Comparison of ENCODE assay signal across 17 cellular contexts in genomic region chr1:162373072-162373427, GRCh38.
DNase-seq lines count a peak whose midpoint lies in the region; ATAC-seq and TF ChIP-seq lines count a peak whose summit lies in the region.
"Had no signal": no experiment of that assay in that cellular context is flagged by ENCODE, and none has a peak within 500 bp of the region (broad histone marks: within the 10 kb centered on the region; RNA-seq: fewer than 3 reads in every experiment).

No MANE protein-coding gene starts in this region.

- H3K36me3 Mint-ChIP-seq in stimulated activated naive B cell treated with anti-CD40 and anti-IgM and Interleukin-4, amounts not matched to agents 10 μg/mL and 1 μg/mL and 100 μg/mL, for 72 hours = no peaks in the 10 kb centered on the region
- H3K36me3 Mint-ChIP-seq: CD4-positive, CD25-positive, alpha-beta regulatory T cell had no signal

- H3K36me3 ChIP-seq in Loucy (ENCODE audit: insufficient read depth, low read length) = no peaks in the 10 kb centered on the region
- H3K36me3 ChIP-seq in RWPE2 (ENCODE audit: low read depth) = no peaks in the 10 kb centered on the region
- H3K36me3 ChIP-seq in mucosa of rectum (ENCODE audit: control insufficient read depth in 2 of 2, insufficient read depth in 2 of 2, low read length in 2 of 2) = no peaks in the 10 kb centered on the region
- H3K36me3 ChIP-seq: Peyer's patch had no signal

- H3K4me3 ChIP-seq in Loucy (ENCODE audit: low read length, poor library complexity, severe bottlenecking) (no peak overlapping the region), RWPE2 (ENCODE audit: severe bottlenecking) (no peak overlapping the region), mucosa of rectum (ENCODE audit: low read length in 2 of 2) (no peak overlapping the region)
- H3K4me3 ChIP-seq: GM23338, Peyer's patch had no signal

- H3K27ac ChIP-seq in RWPE2 (ENCODE audit: poor library complexity, severe bottlenecking) (peak overlapping the region; percentile 46), mucosa of rectum (ENCODE audit: low read depth in 2 of 2, low read length in 2 of 2) (peak overlapping the region; percentile 59 to 64)

- H3K4me3 Mint-ChIP-seq in stimulated activated naive B cell treated with anti-CD40 and anti-IgM and Interleukin-4, amounts not matched to agents 10 μg/mL and 1 μg/mL and 100 μg/mL, for 72 hours = no peak overlapping the region
- H3K4me3 Mint-ChIP-seq: CD4-positive, CD25-positive, alpha-beta regulatory T cell; GM23338 had no signal

- H3K9me3 ChIP-seq in Loucy (ENCODE audit: insufficient read depth, low read depth, low read length) (no peaks in the 10 kb centered on the region), RWPE2 (ENCODE audit: severe bottlenecking) (no peaks in the 10 kb centered on the region), mucosa of rectum (ENCODE audit: control insufficient read depth in 2 of 2, low read length in 2 of 2) (no peaks in the 10 kb centered on the region)
- H3K9me3 ChIP-seq: Peyer's patch had no signal

- H3K27me3 Mint-ChIP-seq in stimulated activated naive B cell treated with anti-CD40 and anti-IgM and Interleukin-4, amounts not matched to agents 10 μg/mL and 1 μg/mL and 100 μg/mL, for 72 hours = no peaks in the 10 kb centered on the region
- H3K27me3 Mint-ChIP-seq: CD4-positive, CD25-positive, alpha-beta regulatory T cell had no signal

- H3K4me1 Mint-ChIP-seq in stimulated activated naive B cell treated with anti-CD40 and anti-IgM and Interleukin-4, amounts not matched to agents 10 μg/mL and 1 μg/mL and 100 μg/mL, for 72 hours = no peaks in the 10 kb centered on the region
- H3K4me1 Mint-ChIP-seq: GM23338 had no signal

- no peak overlapping the region for H2AFZ ChIP-seq in Loucy (ENCODE audit: low read length)
- H2AFZ ChIP-seq: GM23338 had no signal

- H3K27ac Mint-ChIP-seq in stimulated activated naive B cell treated with anti-CD40 and anti-IgM and Interleukin-4, amounts not matched to agents 10 μg/mL and 1 μg/mL and 100 μg/mL, for 72 hours = peak overlapping the region; percentile 32
- H3K27ac Mint-ChIP-seq: CD4-positive, CD25-positive, alpha-beta regulatory T cell; GM23338 had no signal

- H3K9me3 Mint-ChIP-seq in stimulated activated naive B cell treated with anti-CD40 and anti-IgM and Interleukin-4, amounts not matched to agents 10 μg/mL and 1 μg/mL and 100 μg/mL, for 72 hours = no peaks in the 10 kb centered on the region
- H3K9me3 Mint-ChIP-seq: GM23338 had no signal

- no peaks in the 10 kb centered on the region for H4K20me1 ChIP-seq in Loucy (ENCODE audit: insufficient read depth, low read length, poor library complexity, severe bottlenecking)

- H3K9ac ChIP-seq in Loucy (ENCODE audit: low read depth, low read length, poor library complexity, severe bottlenecking) = no peak overlapping the region
- H3K9ac ChIP-seq in mucosa of rectum (ENCODE audit: low read depth in 1 of 2, low read length in 2 of 2) = no peak overlapping the region

- H3K4me2 ChIP-seq in Loucy (ENCODE audit: low read depth, low read length, poor library complexity, severe bottlenecking) = peak overlapping the region; percentile 57
- H3K4me2 ChIP-seq: GM23338 had no signal

- no peaks in the 10 kb centered on the region for H3F3A ChIP-seq in Loucy (ENCODE audit: low read depth)

- no peaks in the 10 kb centered on the region for H3K79me2 ChIP-seq in Loucy (ENCODE audit: insufficient read depth, low read length)

- H3K4me1 ChIP-seq in Loucy (ENCODE audit: insufficient read depth, low read length, poor library complexity, severe bottlenecking) (peaks cover 25% of the 10 kb centered on the region), RWPE2 (ENCODE audit: insufficient read depth, poor library complexity, severe bottlenecking) (peaks cover 19% of the 10 kb centered on the region), mucosa of rectum (ENCODE audit: control insufficient read depth in 2 of 2, insufficient read depth in 2 of 2, low read length in 2 of 2) (peaks cover 46 to 49% of the 10 kb centered on the region in 2 donors)

- no peak for DNase-seq in RWPE2 (ENCODE audit: low spot score)
- DNase-seq in stimulated activated naive B cell treated with anti-CD40 and anti-IgM and Interleukin-4, amounts not matched to agents 10 μg/mL and 1 μg/mL and 100 μg/mL, for 72 hours = no peak
- no peak for DNase-seq in GOT3 (lab: John Stamatoyannopoulos, UW)
- DNase-seq in iPS-NIHi11 (ENCODE audit: low spot score) = no peak
- DNase-seq in retina = no peak
- DNase-seq: CD4-positive, CD25-positive, alpha-beta regulatory T cell; DMS153; KG1; NCI-H1694; NCI-H2081; NCI-H2171 treated with DMSO at 0.1 percent for 48 hours; NCI-H524 treated with DMSO at 0.1 percent for 48 hours; SHP77 had no signal

- peak; percentile 35 for TF ChIP-seq CTCF in Loucy (conservative IDR thresholded peaks at IDR 0.05; ENCODE audit: low read length)
- no peak for TF ChIP-seq CTCF in RWPE2 (IDR thresholded peaks at IDR 0.05; ENCODE audit: poor library complexity, severe bottlenecking)

- H3K27me3 ChIP-seq in Loucy (ENCODE audit: insufficient read depth, low read length, poor library complexity, severe bottlenecking) (no peaks in the 10 kb centered on the region), RWPE2 (ENCODE audit: insufficient read depth, poor library complexity, severe bottlenecking) (no peaks in the 10 kb centered on the region), mucosa of rectum (ENCODE audit: control insufficient read depth in 2 of 2, insufficient read depth in 2 of 2, low read length in 2 of 2) (no peaks in the 10 kb centered on the region)
- H3K27me3 ChIP-seq: Peyer's patch had no signal

- H3K9me2 ChIP-seq in Loucy (replicated peaks; ENCODE audit: low read depth, low read length) = no peaks in the 10 kb centered on the region

- no peak for ATAC-seq in RWPE2 (ENCODE audit: low read depth)
- no peak for ATAC-seq in stimulated activated naive B cell treated with anti-CD40 and anti-IgM and Interleukin-4, amounts not matched to agents 10 μg/mL and 1 μg/mL and 100 μg/mL, for 72 hours (replicated peaks)
- ATAC-seq: GM23338 had no signal
